In genomic region chr16:16021988-16022682, GRCh38 we compare ENCODE assay signal across 8 cellular contexts.
DNase-seq lines count a peak whose midpoint lies in the region; ATAC-seq lines count a peak whose summit lies in the region.

No MANE protein-coding gene starts in this region.

- no peaks in the 10 kb centered on the region for H3K9me3 Mint-ChIP-seq in stimulated activated effector memory CD8-positive, alpha-beta T cell treated with anti-CD3 and anti-CD28 coated beads, Interleukin-12 subunit alpha, Interleukin-12 subunit beta, amount 100 ng/mL, for 72 hours

- DNase-seq in Daoy (ENCODE audit: low read depth) (peak; percentile 98), NCI-H460 (ENCODE audit: extremely low read depth, low read depth) (peak; percentile 96), caudate nucleus (lab: John Stamatoyannopoulos, UW) (peak in 45 of 61 donors; percentile 0 to 95 (median 24)), kidney glomerular epithelial cell (lab: John Stamatoyannopoulos, UW) (peak; percentile 95)
- no peak for DNase-seq in stimulated activated effector memory CD8-positive, alpha-beta T cell treated with anti-CD3 and anti-CD28 coated beads, Interleukin-12 subunit alpha, Interleukin-12 subunit beta, amount 100 ng/mL, for 72 hours (ENCODE audit: low spot score in 2 of 2)
- DNase-seq in activated CD8-positive, alpha-beta memory T cell treated with anti-CD3 and anti-CD28 coated beads, Interleukin-2, amount 50 U/mL, for 4 hours = no peak

- peak overlapping the region; percentile 1 for H3K27ac Mint-ChIP-seq in stimulated activated effector memory CD8-positive, alpha-beta T cell treated with anti-CD3 and anti-CD28 coated beads, Interleukin-12 subunit alpha, Interleukin-12 subunit beta, amount 100 ng/mL, for 72 hours

- no peak overlapping the region for H3K4me3 Mint-ChIP-seq in stimulated activated effector memory CD8-positive, alpha-beta T cell treated with anti-CD3 and anti-CD28 coated beads, Interleukin-12 subunit alpha, Interleukin-12 subunit beta, amount 100 ng/mL, for 72 hours

- peaks cover 48% of the 10 kb centered on the region for H3K4me1 Mint-ChIP-seq in stimulated activated effector memory CD8-positive, alpha-beta T cell treated with anti-CD3 and anti-CD28 coated beads, Interleukin-12 subunit alpha, Interleukin-12 subunit beta, amount 100 ng/mL, for 72 hours

- H3K27ac ChIP-seq in caudate nucleus (ENCODE audit: low read depth, low read length) = no peak overlapping the region

- peaks cover 92% of the 10 kb centered on the region for H3K36me3 Mint-ChIP-seq in stimulated activated effector memory CD8-positive, alpha-beta T cell treated with anti-CD3 and anti-CD28 coated beads, Interleukin-12 subunit alpha, Interleukin-12 subunit beta, amount 100 ng/mL, for 72 hours

- no peak for ATAC-seq in stimulated activated effector memory CD8-positive, alpha-beta T cell treated with anti-CD3 and anti-CD28 coated beads, Interleukin-12 subunit alpha, Interleukin-12 subunit beta, amount 100 ng/mL, for 72 hours
- ATAC-seq in HG02840 (IDR thresholded peaks at IDR 0.05; ENCODE audit: low FRiP score, unreplicated experiment) (no peak), GM19328 (IDR thresholded peaks at IDR 0.05; ENCODE audit: unreplicated experiment) (no peak)

Comparison
In these comparisons a context has a peak if more than half of its experiments do, and no peak if none do; other contexts are left out.
1. DNase-seq: peak in Daoy (single experiment), NCI-H460 (single experiment), caudate nucleus (45 of 61) and kidney glomerular epithelial cell (single experiment); none in stimulated activated effector memory CD8-positive, alpha-beta T cell treated with anti-CD3 and anti-CD28 coated beads, Interleukin-12 subunit alpha, Interleukin-12 subunit beta, amount 100 ng/mL, for 72 hours (0 of 2) and activated CD8-positive, alpha-beta memory T cell treated with anti-CD3 and anti-CD28 coated beads, Interleukin-2, amount 50 U/mL, for 4 hours (single experiment).